In genomic region chr5:119016125-119016774, GRCh38 we compare ENCODE assay signal across 16 cellular contexts. TPM values are rescaled to one million over a fixed set of nuclear protein-coding genes. Genes with fewer than 3 reads are reported as not detected.
DNase-seq lines count a peak whose midpoint lies in the region; ATAC-seq and TF ChIP-seq lines count a peak whose summit lies in the region.
"Had no signal": no experiment of that assay in that cellular context is flagged by ENCODE, and none has a peak within 500 bp of the region (broad histone marks: within the 10 kb centered on the region; RNA-seq: fewer than 3 reads in every experiment).

No MANE protein-coding gene starts in this region.

- no peaks in the 10 kb centered on the region for H3K9me3 Mint-ChIP-seq in activated T-cell treated with anti-CD3 and anti-CD28 coated beads, Interleukin-2, amount 50 U/mL, for 4 hours
- H3K9me3 Mint-ChIP-seq: CD8-positive, alpha-beta memory T cell; GM23338; immature natural killer cell; neural crest cell had no signal

- no peaks in the 10 kb centered on the region for H3K79me2 ChIP-seq in OCI-LY7 (ENCODE audit: insufficient read depth, low read depth, low read length)

- intact Hi-C loops in OCI-LY7 (cut with micrococcal nuclease; ENCODE audit: unreplicated experiment), result no loop called here

- H3K36me3 Mint-ChIP-seq in activated T-cell treated with anti-CD3 and anti-CD28 coated beads, Interleukin-2, amount 50 U/mL, for 4 hours (ENCODE audit: insufficient read depth), result no peaks in the 10 kb centered on the region
- H3K36me3 Mint-ChIP-seq: CD8-positive, alpha-beta memory T cell; immature natural killer cell had no signal

- BruUV-seq in OCI-LY7 (replicated peaks; lab: Mats Ljungman, UMichigan), result no TSS peak

- H3K4me2 ChIP-seq in OCI-LY7 (ENCODE audit: low read length), result peak overlapping the region; percentile 49
- H3K4me2 ChIP-seq: GM23338 had no signal

- no peaks in the 10 kb centered on the region for H3K27me3 Mint-ChIP-seq in activated T-cell treated with anti-CD3 and anti-CD28 coated beads, Interleukin-2, amount 50 U/mL, for 4 hours (ENCODE audit: low read depth)
- H3K27me3 Mint-ChIP-seq: CD8-positive, alpha-beta memory T cell had no signal

- CTCF ChIA-PET in OCI-LY7 (lab: Charles Lee; ENCODE audit: unreplicated experiment) (interaction anchor here (0.8 to 1.0 kb wide), 2 partner anchors 28 to 419 kb away, joined by 3 read pairs; partner anchors contain the start of gene DTWD2), HEK293T (lab: Yijun Ruan, JAX) (no interaction called here)

- POLR2A ChIA-PET in OCI-LY7 (lab: Charles Lee) (interaction anchor here (0.6 to 1.5 kb wide), 15 partner anchors 11 to 394 kb away, joined by 3 to 7 read pairs (median 4); partner anchors contain the start of gene DTWD2), HEK293T (lab: Yijun Ruan, JAX) (no interaction called here)

- H3K4me3 ChIP-seq in OCI-LY7 (ENCODE audit: low read depth, low read length, poor library complexity, severe bottlenecking), result no peak overlapping the region
- H3K4me3 ChIP-seq: GM23338 had no signal

- H3K9me2 ChIP-seq in OCI-LY7 (ENCODE audit: insufficient read depth, low read length), result no peaks in the 10 kb centered on the region

- peak overlapping the region; percentile 51 for H3K27ac ChIP-seq in OCI-LY7 (ENCODE audit: low read depth, low read length, poor library complexity, severe bottlenecking)
- H3K27ac ChIP-seq: VCaP had no signal

- H3K36me3 ChIP-seq in OCI-LY7 (ENCODE audit: insufficient read depth, low read length), result no peaks in the 10 kb centered on the region

- peaks cover 58% of the 10 kb centered on the region for H3K4me1 ChIP-seq in OCI-LY7 (ENCODE audit: insufficient read depth, low read length, poor library complexity, severe bottlenecking)

- H4K20me1 ChIP-seq in OCI-LY7 (ENCODE audit: insufficient read depth, low read length), result no peaks in the 10 kb centered on the region

- H3K4me1 Mint-ChIP-seq in activated T-cell treated with anti-CD3 and anti-CD28 coated beads, Interleukin-2, amount 50 U/mL, for 4 hours (ENCODE audit: low read depth), result no peaks in the 10 kb centered on the region
- H3K4me1 Mint-ChIP-seq: CD8-positive, alpha-beta memory T cell; GM23338; immature natural killer cell; neural crest cell had no signal

- no peaks in the 10 kb centered on the region for H3K9me3 ChIP-seq in OCI-LY7 (ENCODE audit: low read length)

- DNase-seq in OCI-LY7 (ENCODE audit: low spot score) (peak; percentile 72), HEK293T (ENCODE audit: extremely low spot score) (no peak), pons (ENCODE audit: low spot score) (no peak), GM13977 (ENCODE audit: low spot score) (no peak)
- no peak for DNase-seq in activated T-cell treated with anti-CD3 and anti-CD28 coated beads, Interleukin-2, amount 50 U/mL, for 4 hours
- DNase-seq: activated naive CD4-positive, alpha-beta T cell treated with Interleukin-2 at 50 U/mL for 16 hours; CD8-positive, alpha-beta memory T cell; immature natural killer cell; NCI-H1105; PC-3 had no signal

- H2AFZ ChIP-seq in OCI-LY7 (ENCODE audit: low read length), result peak overlapping the region; percentile 78
- H2AFZ ChIP-seq: GM23338 had no signal

- ATAC-seq in GM18508 (IDR thresholded peaks at IDR 0.05; ENCODE audit: insufficient read depth, unreplicated experiment) (peak; percentile 81), GM21423 (IDR thresholded peaks at IDR 0.05; ENCODE audit: unreplicated experiment) (peak; percentile 88), HG03103 (IDR thresholded peaks at IDR 0.05; ENCODE audit: low read depth, unreplicated experiment) (peak; percentile 60)
- no peak for ATAC-seq in activated T-cell treated with anti-CD3 and anti-CD28 coated beads, Interleukin-2, amount 50 U/mL, for 4 hours
- ATAC-seq: GM23338, PC-3 had no signal

- no peak overlapping the region for H3K4me3 Mint-ChIP-seq in activated T-cell treated with anti-CD3 and anti-CD28 coated beads, Interleukin-2, amount 50 U/mL, for 4 hours
- H3K4me3 Mint-ChIP-seq: CD8-positive, alpha-beta memory T cell; GM23338; immature natural killer cell; neural crest cell had no signal

- no peak for TF ChIP-seq CTCF in OCI-LY7 (conservative IDR thresholded peaks at IDR 0.05; ENCODE audit: low read length)
- no peak for TF ChIP-seq CTCF in GM13977 (IDR thresholded peaks at IDR 0.05; ENCODE audit: extremely low read depth, insufficient read depth, missing control alignments)

- in situ Hi-C loops in GM13977 (cut with MboI; ENCODE audit: low pct_unique_long_range_greater_than_20kb, low sequenced_read_pairs, unreplicated experiment), result no loop called here

TF ChIP-seq in HEK293T, 16 proteins besides CTCF, POLR2A, EP300 and RAD21:
- no peak for TF ChIP-seq ARNT (IDR thresholded peaks at IDR 0.05)
- no peak for TF ChIP-seq L3MBTL2 (conservative IDR thresholded peaks at IDR 0.05)
- no peak for TF ChIP-seq PKNOX1 (IDR thresholded peaks at IDR 0.05)
- TF ChIP-seq FOXK2 (IDR thresholded peaks at IDR 0.05), result no peak
TF ChIP-seq in HEK293T: peak in this region for 0.

RNA-seq across cellular contexts. Expression of gene DTWD2, which starts 27.9 kb away (rescaled TPM):
- 4.2 and 8.6 TPM in 2 replicates for total RNA-seq in OCI-LY7 (2014; rRNA removed; shearing (Covaris generic))
- 3.4 and 6.4 TPM in 2 replicates for total RNA-seq in OCI-LY7 (2022)
- 1 to 10 TPM; 3.5 to 4.3 (median 3.7) TPM for total RNA-seq in activated T-cell treated with anti-CD3 and anti-CD28 coated beads, Interleukin-2, amount 50 U/mL, for 4 hours

RNA-seq across cellular contexts. Expression of gene DMXL1, which starts 54.6 kb away (rescaled TPM):
- 43.0 and 76.6 TPM in 2 replicates for total RNA-seq in OCI-LY7 (2014; rRNA removed; shearing (Covaris generic))
- total RNA-seq in OCI-LY7 (2022), result 79.4 and 86.8 TPM in 2 replicates
- 10 to 100 TPM; 16.0 to 27.5 (median 18.7) TPM for total RNA-seq in activated T-cell treated with anti-CD3 and anti-CD28 coated beads, Interleukin-2, amount 50 U/mL, for 4 hours

Comparison
In these comparisons a context has a peak if more than half of its experiments do, and no peak if none do; other contexts are left out.
1. ATAC-seq: peak in GM18508 (single experiment), GM21423 (single experiment) and HG03103 (single experiment); none in activated T-cell treated with anti-CD3 and anti-CD28 coated beads, Interleukin-2, amount 50 U/mL, for 4 hours (0 of 2).